ENCODE assay signal across 8 cellular contexts in the genomic region with DNA sequence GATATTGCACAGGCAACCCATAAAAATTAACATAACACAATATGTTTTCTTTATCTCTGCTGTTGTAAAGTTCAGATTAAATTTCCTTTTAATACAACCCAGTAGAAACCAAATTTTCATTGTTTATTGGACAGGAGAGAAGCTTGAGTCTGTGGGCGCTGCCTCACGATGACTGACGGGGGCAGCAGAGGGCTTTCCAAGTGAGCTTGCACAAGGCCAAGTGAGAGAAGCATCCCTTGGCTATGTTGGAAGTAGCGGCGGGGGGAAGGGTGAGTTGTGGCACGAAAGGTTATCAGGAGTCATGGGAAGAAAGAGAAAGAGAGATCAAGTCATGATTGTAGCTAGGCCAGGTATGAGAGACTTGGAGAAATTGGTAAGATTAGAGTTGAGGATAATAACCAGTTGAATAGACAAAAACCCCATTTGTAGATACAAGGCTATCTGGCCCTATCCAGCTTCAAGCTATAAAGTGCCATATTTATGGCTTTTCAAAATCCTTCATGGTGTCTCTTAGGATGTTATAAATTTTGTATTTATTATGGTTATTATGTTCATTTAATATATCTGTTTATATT.
DNase-seq lines count a peak whose midpoint lies in the region; ATAC-seq and TF ChIP-seq lines count a peak whose summit lies in the region.

No MANE protein-coding gene starts in this region.

- no peaks in the 10 kb centered on the region for H3K9me3 ChIP-seq in WERI-Rb-1 (ENCODE audit: severe bottlenecking)

- no peaks in the 10 kb centered on the region for H3K36me3 ChIP-seq in WERI-Rb-1

- H3K27ac ChIP-seq in WERI-Rb-1: no peak overlapping the region

- peak; percentile 60 for ATAC-seq in GM21528 (IDR thresholded peaks at IDR 0.05; ENCODE audit: low FRiP score, unreplicated experiment)

- TF ChIP-seq CTCF in LNCAP (IDR thresholded peaks at IDR 0.05) (peak; percentile 76), WERI-Rb-1 (IDR thresholded peaks at IDR 0.05; ENCODE audit: low read depth, low read length) (peak; percentile 91)

- peak; percentile 8 to 66 (median 24) for DNase-seq in NCI-H1417 (lab: John Stamatoyannopoulos, UW)
- DNase-seq in NCI-H1417 treated with DMSO at 0.1 percent for 48 hours (lab: John Stamatoyannopoulos, UW): no peak
- DNase-seq in WERI-Rb-1: peak; percentile 91
- peak; percentile 90 for DNase-seq in globus pallidus (ENCODE audit: low spot score)
- DNase-seq in posterior cingulate gyrus: peak; percentile 48 to 97 (median 78)
- DNase-seq in NCI-H1092 treated with DMSO at 0.1 percent for 48 hours (lab: John Stamatoyannopoulos, UW): no peak

- no peaks in the 10 kb centered on the region for H3K27me3 ChIP-seq in WERI-Rb-1 (ENCODE audit: insufficient read depth, low read depth, severe bottlenecking)

- intact Hi-C loops in posterior cingulate gyrus (cut with DNase I): loop anchor here (5.0 kb wide), 1 partner anchor 1399 kb away; no protein-coding TSS in a partner anchor

- no peak overlapping the region for H3K4me3 ChIP-seq in WERI-Rb-1 (ENCODE audit: low read depth, low read length)

Comparison
In these comparisons a context has a peak if more than half of its experiments do, and no peak if none do; other contexts are left out.
1. DNase-seq: peak in NCI-H1417 (3 of 3), WERI-Rb-1 (single experiment), globus pallidus (single experiment) and posterior cingulate gyrus (10 of 10); none in NCI-H1417 treated with DMSO at 0.1 percent for 48 hours (single experiment) and NCI-H1092 treated with DMSO at 0.1 percent for 48 hours (single experiment).